In the genomic region with DNA sequence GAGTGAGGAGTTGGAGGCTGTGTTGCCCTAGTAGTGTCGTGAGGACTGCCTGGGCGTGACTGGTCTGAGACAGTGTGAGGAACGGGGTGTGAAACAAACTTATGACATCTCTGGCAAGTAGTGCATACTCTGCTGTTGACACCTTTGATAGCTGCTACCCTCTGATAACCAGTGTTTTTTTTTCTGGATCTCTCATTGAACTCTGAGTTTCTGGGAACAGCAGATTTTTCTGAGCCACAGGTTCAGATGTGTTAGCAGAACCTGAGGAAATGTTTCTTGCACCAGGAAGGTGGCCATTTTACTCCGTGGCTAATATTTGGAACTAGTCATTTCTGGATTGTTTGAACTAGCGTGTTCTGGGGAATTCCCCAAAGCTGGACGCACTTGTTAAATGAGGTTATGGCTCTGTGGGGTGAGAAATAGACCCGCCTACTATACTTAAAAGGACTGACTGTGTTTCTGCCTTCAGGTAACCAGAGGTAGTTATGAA, we compare ENCODE assay signal across 14 cellular contexts. TPM values are rescaled to one million over a fixed set of nuclear protein-coding genes. Genes with fewer than 3 reads are reported as not detected.
A peak's percentile ranks its signal among the peaks of the same experiment; 100 is the strongest.
DNase-seq lines count a peak whose midpoint lies in the region; ATAC-seq, FAIRE-seq and TF ChIP-seq lines count a peak whose summit lies in the region.
"Had no signal": no experiment of that assay in that cellular context is flagged by ENCODE, and none has a peak within 500 bp of the region (broad histone marks: within the 10 kb centered on the region; RNA-seq: fewer than 3 reads in every experiment).

No MANE protein-coding gene starts in this region.

- no peaks in the 10 kb centered on the region for H3K27me3 Mint-ChIP-seq in T-helper 2 cell treated with Interferon-gamma antibody and Interleukin-4, amounts not matched to agents 5 μg/mL and 100 μg/mL, for 36 hours (ENCODE audit: low read depth)
- H3K27me3 Mint-ChIP-seq: brain had no signal

- DNase-seq in GM12892 (ENCODE audit: insufficient read length) (peak; percentile 19), OCI-LY7 (ENCODE audit: low spot score) (no peak), gastrocnemius medialis (no peak), NCI-H524 treated with DMSO at 0.1 percent for 48 hours (lab: John Stamatoyannopoulos, UW) (no peak), NCI-H748 treated with DMSO at 0.1 percent for 48 hours (lab: John Stamatoyannopoulos, UW) (no peak)
- no peak for DNase-seq in T-helper 2 cell treated with Interferon-gamma antibody and Interleukin-4, amounts not matched to agents 5 μg/mL and 100 μg/mL, for 36 hours (ENCODE audit: low spot score)
- DNase-seq: activated CD8-positive, alpha-beta memory T cell treated with anti-CD3 and anti-CD28 coated beads for 24 hours; CD4-positive, CD25-positive, alpha-beta regulatory T cell had no signal

- H3K27ac Mint-ChIP-seq in T-helper 2 cell treated with Interferon-gamma antibody and Interleukin-4, amounts not matched to agents 5 μg/mL and 100 μg/mL, for 36 hours: no peak overlapping the region
- H3K27ac Mint-ChIP-seq: GM23338 had no signal

- peaks cover 15% of the 10 kb centered on the region for H4K20me1 ChIP-seq in OCI-LY7 (ENCODE audit: insufficient read depth, low read length)

- H3K4me3 Mint-ChIP-seq in T-helper 2 cell treated with Interferon-gamma antibody and Interleukin-4, amounts not matched to agents 5 μg/mL and 100 μg/mL, for 36 hours: no peak overlapping the region
- H3K4me3 Mint-ChIP-seq: brain; CD4-positive, CD25-positive, alpha-beta regulatory T cell; GM23338 had no signal

- H3K4me3 ChIP-seq in OCI-LY7 (ENCODE audit: low read depth, low read length, poor library complexity, severe bottlenecking) (no peak overlapping the region), gastrocnemius medialis (no peak overlapping the region)
- H3K4me3 ChIP-seq: GM23338, SJSA1, thoracic aorta had no signal

- TF ChIP-seq CTCF in OCI-LY7 (conservative IDR thresholded peaks at IDR 0.05; ENCODE audit: low read length) (no peak), gastrocnemius medialis (IDR thresholded peaks at IDR 0.05 in 4 of 5, conservative IDR thresholded peaks at IDR 0.05 in 1 of 5) (no peak)

- H3K27me3 ChIP-seq in gastrocnemius medialis: no peaks in the 10 kb centered on the region
- H3K27me3 ChIP-seq: SJSA1 had no signal

- ATAC-seq in GM19328 (IDR thresholded peaks at IDR 0.05; ENCODE audit: unreplicated experiment) (peak; percentile 65), HG02884 (IDR thresholded peaks at IDR 0.05; ENCODE audit: unreplicated experiment) (peak; percentile 82), gastrocnemius medialis (no peak)
- ATAC-seq: GM23338 had no signal

- TF ChIP-seq POLR2A in GM12892 (IDR thresholded peaks at IDR 0.05; ENCODE audit: low read depth, low read length) (no peak), gastrocnemius medialis (IDR thresholded peaks at IDR 0.05) (no peak)

- no peaks in the 10 kb centered on the region for H3K36me3 Mint-ChIP-seq in T-helper 2 cell treated with Interferon-gamma antibody and Interleukin-4, amounts not matched to agents 5 μg/mL and 100 μg/mL, for 36 hours (ENCODE audit: low read depth)
- H3K36me3 Mint-ChIP-seq: CD4-positive, CD25-positive, alpha-beta regulatory T cell had no signal

- H3K9me2 ChIP-seq in OCI-LY7 (ENCODE audit: insufficient read depth, low read length): no peaks in the 10 kb centered on the region

- peak overlapping the region; percentile 35; the same call in 1 of the 2 replicates for H3K4me2 ChIP-seq in OCI-LY7 (ENCODE audit: low read length)
- H3K4me2 ChIP-seq: GM23338 had no signal

- no peaks in the 10 kb centered on the region for H3K4me1 Mint-ChIP-seq in T-helper 2 cell treated with Interferon-gamma antibody and Interleukin-4, amounts not matched to agents 5 μg/mL and 100 μg/mL, for 36 hours (ENCODE audit: low read depth)
- H3K4me1 Mint-ChIP-seq: CD4-positive, CD25-positive, alpha-beta regulatory T cell had no signal

- H3K27ac ChIP-seq in OCI-LY7 (ENCODE audit: low read depth, low read length, poor library complexity, severe bottlenecking) (no peak overlapping the region), gastrocnemius medialis (no peak overlapping the region)
- H3K27ac ChIP-seq: SJSA1, thoracic aorta had no signal

- H3K36me3 ChIP-seq in OCI-LY7 (ENCODE audit: insufficient read depth, low read length): no peaks in the 10 kb centered on the region
- H3K36me3 ChIP-seq in gastrocnemius medialis: no peaks in the 10 kb centered on the region
- H3K36me3 ChIP-seq: SJSA1, thoracic aorta had no signal

- POLR2A ChIA-PET in OCI-LY7 (lab: Charles Lee): interaction anchor here (0.7 to 1.1 kb wide), 2 partner anchors 18 to 22 kb away, joined by 3 read pairs; no protein-coding TSS in a partner anchor

- BruUV-seq in OCI-LY7 (replicated peaks; lab: Mats Ljungman, UMichigan): no TSS peak

- peak; percentile 89 for FAIRE-seq in GM12892 (lab: Jason Lieb, UNC)

- H3K4me1 ChIP-seq in OCI-LY7 (ENCODE audit: insufficient read depth, low read length, poor library complexity, severe bottlenecking): peaks cover 77% of the 10 kb centered on the region
- peaks cover 8 to 22% of the 10 kb centered on the region in 2 donors for H3K4me1 ChIP-seq in gastrocnemius medialis
- H3K4me1 ChIP-seq: SJSA1 had no signal

- peaks cover 84% of the 10 kb centered on the region for H3K79me2 ChIP-seq in OCI-LY7 (ENCODE audit: insufficient read depth, low read depth, low read length)

- intact Hi-C loops in OCI-LY7 (cut with micrococcal nuclease; ENCODE audit: unreplicated experiment): no loop called here
- intact Hi-C loops in gastrocnemius medialis (cut with DNase I; ENCODE audit: low total_unique reads): no loop called here

- H3K9me3 ChIP-seq in OCI-LY7 (ENCODE audit: low read length): no peaks in the 10 kb centered on the region
- no peaks in the 10 kb centered on the region for H3K9me3 ChIP-seq in gastrocnemius medialis
- H3K9me3 ChIP-seq: SJSA1, thoracic aorta had no signal

- in situ Hi-C loops in gastrocnemius medialis (cut with MboI; ENCODE audit: low sequenced_read_pairs in 4 of 4): no loop called here

- CTCF ChIA-PET in OCI-LY7 (lab: Charles Lee; ENCODE audit: unreplicated experiment): no interaction called here

- no peak overlapping the region for H2AFZ ChIP-seq in OCI-LY7 (ENCODE audit: low read length)
- H2AFZ ChIP-seq: GM23338 had no signal

- no peaks in the 10 kb centered on the region for H3K9me3 Mint-ChIP-seq in T-helper 2 cell treated with Interferon-gamma antibody and Interleukin-4, amounts not matched to agents 5 μg/mL and 100 μg/mL, for 36 hours
- H3K9me3 Mint-ChIP-seq: brain, GM23338 had no signal

RNA-seq across cellular contexts. Expression of a gene that starts 52.9 kb away (rescaled TPM):
- 12.6 TPM for polyA plus RNA-seq in GM12892 (2012; ENCODE audit: missing spikeins)
- 34.3 and 37.9 TPM in 2 replicates for total RNA-seq in OCI-LY7 (2014; rRNA removed; shearing (Covaris generic))
- total RNA-seq in OCI-LY7 (2022): 78.5 and 88.5 TPM in 2 replicates
- total RNA-seq in gastrocnemius medialis: 10 to 100 TPM in 2 of 4 donors, 1 to 10 TPM in 2; 2.5 to 16.2 (median 8.5) TPM
- total RNA-seq: SJSA1 had no signal

Comparison
In these comparisons a context has a peak if more than half of its experiments do, and no peak if none do; other contexts are left out.
1. ATAC-seq: peak in GM19328 (single experiment) and HG02884 (single experiment); none in gastrocnemius medialis (0 of 2).